ENCODE assay signal across 21 cellular contexts in genomic region chr3:196654691-196655090, GRCh38. TPM values are rescaled to one million over a fixed set of nuclear protein-coding genes. Genes with fewer than 3 reads are reported as not detected.
DNase-seq lines count a peak whose midpoint lies in the region; ATAC-seq, FAIRE-seq and TF ChIP-seq lines count a peak whose summit lies in the region.
"Had no signal": no experiment of that assay in that cellular context is flagged by ENCODE, and none has a peak within 500 bp of the region (broad histone marks: within the 10 kb centered on the region; RNA-seq: fewer than 3 reads in every experiment).

No MANE protein-coding gene starts in this region.

- TF ChIP-seq POLR2A in esophagus muscularis mucosa (IDR thresholded peaks at IDR 0.05; ENCODE audit: low read depth) = no peak

- FAIRE-seq in pancreas (lab: Jason Lieb, UNC) = no peak
- FAIRE-seq: endometrium, small intestine had no signal

- H3K9me3 ChIP-seq in RWPE2 (ENCODE audit: severe bottlenecking) = no peaks in the 10 kb centered on the region
- no peaks in the 10 kb centered on the region for H3K9me3 ChIP-seq in esophagus muscularis mucosa
- H3K9me3 ChIP-seq in pancreas = no peaks in the 10 kb centered on the region
- H3K9me3 ChIP-seq: gastroesophageal sphincter had no signal

- intact Hi-C loops in esophagus muscularis mucosa (cut with DNase I) (no loop called here), pancreas (cut with DNase I) (no loop called here)

- no peak for TF ChIP-seq EP300 in esophagus muscularis mucosa (IDR thresholded peaks at IDR 0.05)

- H3K36me3 Mint-ChIP-seq in osteocyte (ENCODE audit: unreplicated experiment) = no peaks in the 10 kb centered on the region

- H3K4me1 Mint-ChIP-seq in osteocyte (ENCODE audit: unreplicated experiment) = peaks cover 26% of the 10 kb centered on the region

- H3K27me3 ChIP-seq in RWPE2 (ENCODE audit: insufficient read depth, poor library complexity, severe bottlenecking) (no peaks in the 10 kb centered on the region), esophagus muscularis mucosa (no peaks in the 10 kb centered on the region), pancreas (no peaks in the 10 kb centered on the region)
- H3K27me3 ChIP-seq: gastroesophageal sphincter had no signal

- H3K4me3 Mint-ChIP-seq in osteocyte (ENCODE audit: unreplicated experiment) = no peak overlapping the region
- H3K4me3 Mint-ChIP-seq: B cell had no signal

- H3K27ac ChIP-seq in RWPE2 (ENCODE audit: poor library complexity, severe bottlenecking) = peak overlapping the region; percentile 6
- no peak overlapping the region for H3K27ac ChIP-seq in esophagus muscularis mucosa (replicated peaks in 1 of 4)
- H3K27ac ChIP-seq in pancreas = no peak overlapping the region
- H3K27ac ChIP-seq: gastroesophageal sphincter, KMS-11, SK-N-MC had no signal

- H3K4me1 ChIP-seq in RWPE2 (ENCODE audit: insufficient read depth, poor library complexity, severe bottlenecking) = peaks cover 15% of the 10 kb centered on the region
- peaks cover 20 to 32% (median 27%) of the 10 kb centered on the region in 4 donors for H3K4me1 ChIP-seq in esophagus muscularis mucosa
- H3K4me1 ChIP-seq in pancreas = no peaks in the 10 kb centered on the region

- DNase-seq in EL = peak; percentile 26
- DNase-seq in RWPE2 (ENCODE audit: low spot score) = no peak
- DNase-seq in foreskin fibroblast = peak; percentile 30 to 52
- DNase-seq in osteocyte (ENCODE audit: extremely low spot score, unreplicated experiment) = no peak
- no peak for DNase-seq in esophagus muscularis mucosa (ENCODE audit: extremely low spot score)
- DNase-seq in pancreas = no peak
- DNase-seq in C1 segment of cervical spinal cord (lab: John Stamatoyannopoulos, UW) = no peak
- DNase-seq: activated CD4-positive, alpha-beta T cell treated with anti-CD3 and anti-CD28 coated beads for 1 hour; activated gamma-delta T cell; GDM1; NCI-H1105; NCI-H2107; NCI-H69; small intestine; stimulated activated CD4-positive, alpha-beta T cell treated with anti-CD3 and anti-CD28 coated beads, Interleukin-4, amount 100 ng/mL, for 24 hours had no signal

- H3K36me3 ChIP-seq in RWPE2 (ENCODE audit: low read depth) = no peaks in the 10 kb centered on the region
- peaks cover 16 to 31% (median 24%) of the 10 kb centered on the region in 4 donors for H3K36me3 ChIP-seq in esophagus muscularis mucosa
- no peaks in the 10 kb centered on the region for H3K36me3 ChIP-seq in pancreas

- no peaks in the 10 kb centered on the region for H3K9me3 Mint-ChIP-seq in osteocyte (ENCODE audit: unreplicated experiment)

- H3K27ac Mint-ChIP-seq in osteocyte (ENCODE audit: unreplicated experiment) = peak overlapping the region; percentile 76
- H3K27ac Mint-ChIP-seq: B cell had no signal

- no peaks in the 10 kb centered on the region for H3K27me3 Mint-ChIP-seq in osteocyte (ENCODE audit: unreplicated experiment)
- H3K27me3 Mint-ChIP-seq: B cell had no signal

- H3K4me3 ChIP-seq in RWPE2 (ENCODE audit: severe bottlenecking) = no peak overlapping the region
- H3K4me3 ChIP-seq in foreskin fibroblast (ENCODE audit: low read depth in 1 of 2, low read length in 2 of 2) = no peak overlapping the region
- no peak overlapping the region for H3K4me3 ChIP-seq in esophagus muscularis mucosa
- no peak overlapping the region for H3K4me3 ChIP-seq in pancreas
- H3K4me3 ChIP-seq: gastroesophageal sphincter, SK-N-MC had no signal

- WGBS in esophagus muscularis mucosa = 94% methylated on average over 7 of the region's 7 CpGs
- WGBS in pancreas, 2 donors = 82 to 88% methylated on average over 7 of the region's 7 CpGs

- ATAC-seq in RWPE2 (ENCODE audit: low read depth) (peak; percentile 30), HG03175 (IDR thresholded peaks at IDR 0.05; ENCODE audit: unreplicated experiment) (no peak), pancreas (no peak)
- ATAC-seq: gastroesophageal sphincter had no signal

- no peak for TF ChIP-seq CTCF in RWPE2 (IDR thresholded peaks at IDR 0.05; ENCODE audit: poor library complexity, severe bottlenecking)
- no peak for TF ChIP-seq CTCF in foreskin fibroblast (IDR thresholded peaks at IDR 0.05; ENCODE audit: low read depth, low read length)
- TF ChIP-seq CTCF in osteocyte (IDR thresholded peaks at IDR 0.05) = no peak
- TF ChIP-seq CTCF in esophagus muscularis mucosa (IDR thresholded peaks at IDR 0.05) = no peak
- TF ChIP-seq CTCF in pancreas (IDR thresholded peaks at IDR 0.05) = no peak

RNA-seq across cellular contexts. Expression of gene NRROS, which starts 15.2 kb away (rescaled TPM):
- total RNA-seq in osteocyte = 0.13 and 0.24 TPM in 2 replicates
- 1 to 10 TPM; 6.2 to 8.5 (median 7.3) TPM for total RNA-seq in esophagus muscularis mucosa
- total RNA-seq in pancreas = 1 to 10 TPM in 3 of 6 donors, under 1 TPM in 3; 0.37 to 3.6 (median 1.0) TPM
- polyA plus RNA-seq in pancreas = 1 to 10 TPM in 1 of 2 donors, under 1 TPM in 1; 0.61 to 1.4 TPM

RNA-seq across cellular contexts. Expression of gene CEP19, which starts 57.4 kb away (rescaled TPM):
- total RNA-seq in osteocyte = 3.8 and 4.1 TPM in 2 replicates
- total RNA-seq in esophagus muscularis mucosa = 1 to 10 TPM; 1.5 to 4.0 (median 3.3) TPM
- total RNA-seq in pancreas = 1 to 10 TPM in 1 of 6 donors, under 1 TPM in 5; 0.23 to 1.4 (median 0.57) TPM
- under 1 TPM; 0.52 to 0.53 TPM for polyA plus RNA-seq in pancreas

RNA-seq across cellular contexts. Expression of gene PIGX, which starts 57.5 kb away (rescaled TPM):
- total RNA-seq in osteocyte (26.6 and 27.2 TPM in 2 replicates), esophagus muscularis mucosa (10 to 100 TPM; 23.0 to 31.6 (median 25.2) TPM), pancreas (10 to 100 TPM in 2 of 6 donors, 1 to 10 TPM in 4; 8.6 to 12.2 (median 9.5) TPM)
- polyA plus RNA-seq in pancreas = 10 to 100 TPM in 1 of 2 donors, 1 to 10 TPM in 1; 4.5 to 11.1 TPM

Comparison
In these comparisons a context has a peak if more than half of its experiments do, and no peak if none do; other contexts are left out.
1. DNase-seq: peak in EL (single experiment) and foreskin fibroblast (2 of 2); none in RWPE2 (single experiment), osteocyte (single experiment), esophagus muscularis mucosa (single experiment), pancreas (0 of 6) and C1 segment of cervical spinal cord (0 of 14).